Comparison of ENCODE assay signal across 8 cellular contexts in genomic region chr3:32685604-32686185, GRCh38. TPM values are rescaled to one million over a fixed set of nuclear protein-coding genes. Genes with fewer than 3 reads are reported as not detected.
DNase-seq lines count a peak whose midpoint lies in the region; ATAC-seq and TF ChIP-seq lines count a peak whose summit lies in the region.

No MANE protein-coding gene starts in this region.

- H3K36me3 Mint-ChIP-seq in naive thymus-derived CD8-positive, alpha-beta T cell, result peaks cover 0 to 13% (median 3%) of the 10 kb centered on the region in 3 donors

- H3K4me3 ChIP-seq in BJ (ENCODE audit: low read depth, low read length), result peak overlapping the region; percentile 96
- H3K4me3 ChIP-seq in NT2/D1 (ENCODE audit: insufficient read length, low read depth), result peak overlapping the region; percentile 94
- H3K4me3 ChIP-seq in duodenal mucosa (ENCODE audit: low read depth in 1 of 2, low read length in 2 of 2), result peak overlapping the region; percentile 87 to 88

- no peaks in the 10 kb centered on the region for H3K27me3 Mint-ChIP-seq in naive thymus-derived CD8-positive, alpha-beta T cell

- POLR2A ChIA-PET in BJ (lab: Charles Lee), result interaction anchor here (0.5 kb wide), 1 partner anchor 17 kb away, joined by 5 read pairs; no protein-coding TSS in a partner anchor
- POLR2A ChIA-PET in naive thymus-derived CD8-positive, alpha-beta T cell (lab: Charles Lee), result interaction anchor here (0.6 to 2.5 kb wide), 6 partner anchors 11 to 1113 kb away, joined by 3 to 10 read pairs (median 4); partner anchors contain the start of genes DYNC1LI1, PDCD6IP and UBP1

- H3K27ac ChIP-seq in duodenal mucosa (ENCODE audit: low read depth, low read length), result peak overlapping the region; percentile 61

- H3K27ac Mint-ChIP-seq in naive thymus-derived CD8-positive, alpha-beta T cell, result peak overlapping the region; percentile 88 to 99 (median 97)

- no peaks in the 10 kb centered on the region for H3K9me3 ChIP-seq in NT2/D1 (ENCODE audit: insufficient read depth, low read length)
- no peaks in the 10 kb centered on the region for H3K9me3 ChIP-seq in duodenal mucosa (ENCODE audit: control insufficient read depth in 1 of 2, low read length in 2 of 2)

- CTCF ChIA-PET in BJ (lab: Yijun Ruan, JAX), result interaction anchor here (0.8 to 1.3 kb wide), 2 partner anchors 111 to 218 kb away, joined by 3 read pairs; no protein-coding TSS in a partner anchor

- TF ChIP-seq CTCF in BJ (IDR thresholded peaks at IDR 0.05; ENCODE audit: insufficient read depth, low read depth, low read length) (no peak), GM20000 (IDR thresholded peaks at IDR 0.05; ENCODE audit: extremely low read depth, missing control alignments) (no peak)

- H3K9me3 Mint-ChIP-seq in naive thymus-derived CD8-positive, alpha-beta T cell, result no peaks in the 10 kb centered on the region

- H3K27me3 ChIP-seq in BJ (ENCODE audit: control insufficient read depth, insufficient read depth, low read length), result no peaks in the 10 kb centered on the region
- H3K27me3 ChIP-seq in NT2/D1 (ENCODE audit: insufficient read depth, insufficient read length), result no peaks in the 10 kb centered on the region
- H3K27me3 ChIP-seq in duodenal mucosa (ENCODE audit: control insufficient read depth in 1 of 2, insufficient read depth in 2 of 2, low read length in 2 of 2), result no peaks in the 10 kb centered on the region

- peak overlapping the region; percentile 91 to 98 (median 93) for H3K4me3 Mint-ChIP-seq in naive thymus-derived CD8-positive, alpha-beta T cell

- H3K9ac ChIP-seq in NT2/D1 (ENCODE audit: insufficient read length, low read depth) (peak overlapping the region; percentile 94), duodenal mucosa (ENCODE audit: low read depth in 1 of 2, low read length in 2 of 2) (peak overlapping the region; percentile 71)

- no peaks in the 10 kb centered on the region for H3K36me3 ChIP-seq in BJ (ENCODE audit: control insufficient read depth, insufficient read depth, low read length)
- H3K36me3 ChIP-seq in NT2/D1 (ENCODE audit: insufficient read depth, insufficient read length, low read length), result peaks cover 27% of the 10 kb centered on the region
- H3K36me3 ChIP-seq in duodenal mucosa (ENCODE audit: control insufficient read depth in 1 of 2, insufficient read depth in 2 of 2, low read length in 2 of 2), result peaks cover 4% of the 10 kb centered on the region in 2 donors

- peaks cover 19 to 47% (median 43%) of the 10 kb centered on the region in 4 donors for H3K4me1 Mint-ChIP-seq in naive thymus-derived CD8-positive, alpha-beta T cell

- intact Hi-C loops in posterior cingulate gyrus (cut with DNase I), result loop anchor here (1.0 kb wide), 1 partner anchor 115 kb away; the partner anchor contains the start of gene DYNC1LI1

- DNase-seq in BJ (ENCODE audit: low read depth) (no peak), GM20000 (ENCODE audit: low spot score) (peak; percentile 34), NT2/D1 (ENCODE audit: low read depth, low spot score) (peak; percentile 6), NCI-H2227 (lab: John Stamatoyannopoulos, UW; ENCODE audit: unreplicated experiment) (no peak), posterior cingulate gyrus (no peak)
- no peak for DNase-seq in naive thymus-derived CD8-positive, alpha-beta T cell

- peaks cover 2% of the 10 kb centered on the region for H3K4me1 ChIP-seq in NT2/D1 (ENCODE audit: insufficient read depth, insufficient read length)
- H3K4me1 ChIP-seq in duodenal mucosa (ENCODE audit: control insufficient read depth in 1 of 2, insufficient read depth in 2 of 2, low read length in 2 of 2), result peaks cover 19 to 22% of the 10 kb centered on the region in 2 donors

- no peak for ATAC-seq in naive thymus-derived CD8-positive, alpha-beta T cell
- no peak for ATAC-seq in HG02759 (IDR thresholded peaks at IDR 0.05; ENCODE audit: unreplicated experiment)

RNA-seq across cellular contexts. Expression of gene CNOT10, which starts 0.7 kb away (rescaled TPM):
- polyA plus RNA-seq in BJ (2011; rRNA removed), result 20.0 and 26.4 TPM in 2 replicates
- polyA minus RNA-seq in BJ (2011; rRNA and poly(A)+ RNA removed), result 12.3 and 14.5 TPM in 2 replicates
- 10 to 100 TPM; 50.3 to 52.9 TPM for total RNA-seq in naive thymus-derived CD8-positive, alpha-beta T cell
- polyA plus RNA-seq in naive thymus-derived CD8-positive, alpha-beta T cell, result 10 to 100 TPM; 27.3 to 32.0 (median 29.9) TPM

Comparison
In these comparisons a context has a peak if more than half of its experiments do, and no peak if none do; other contexts are left out.
1. DNase-seq: peak in GM20000 (single experiment) and NT2/D1 (single experiment); none in BJ (single experiment), naive thymus-derived CD8-positive, alpha-beta T cell (0 of 10), NCI-H2227 (single experiment) and posterior cingulate gyrus (0 of 10).
2. Peak in every context shown above with its lines, with median percentiles within 50 percentile points of each other: H3K4me3 ChIP-seq.